17 cellular contexts compared by ENCODE assay signal in genomic region chr3:9229325-9229724, GRCh38. TPM values are rescaled to one million over a fixed set of nuclear protein-coding genes. Genes with fewer than 3 reads are reported as not detected.
DNase-seq lines count a peak whose midpoint lies in the region; ATAC-seq and TF ChIP-seq lines count a peak whose summit lies in the region.
"Had no signal": no experiment of that assay in that cellular context is flagged by ENCODE, and none has a peak within 500 bp of the region (broad histone marks: within the 10 kb centered on the region; RNA-seq: fewer than 3 reads in every experiment).

No MANE protein-coding gene starts in this region.

- H3K36me3 Mint-ChIP-seq in nephron (ENCODE audit: low read depth): no peaks in the 10 kb centered on the region
- H3K36me3 Mint-ChIP-seq: CD4-positive, alpha-beta memory T cell had no signal

- H3K4me3 ChIP-seq in testis: no peak overlapping the region
- H3K4me3 ChIP-seq: PC-9, SK-N-MC had no signal

- peaks cover 85% of the 10 kb centered on the region for H3K4me1 Mint-ChIP-seq in nephron

- no peaks in the 10 kb centered on the region for H3K36me3 ChIP-seq in testis (ENCODE audit: low read depth, missing control alignments)

- H3K4me3 Mint-ChIP-seq in nephron: no peak overlapping the region
- H3K4me3 Mint-ChIP-seq: CD4-positive, alpha-beta memory T cell had no signal

- WGBS in testis, 2 donors: 54 to 56% methylated on average over 5 to 7 of the region's 7 CpGs

- no peak for TF ChIP-seq POLR2A in testis (IDR thresholded peaks at IDR 0.05)

- H3K27ac ChIP-seq in testis: peak overlapping the region in 1 of 2 donors; percentile 50
- H3K27ac ChIP-seq: PC-9, SK-N-MC had no signal

- H3K27me3 Mint-ChIP-seq in nephron (ENCODE audit: low read depth): no peaks in the 10 kb centered on the region

- DNase-seq in left ventricle myocardium superior: no peak
- no peak for DNase-seq in Right ventricle myocardium inferior (ENCODE audit: missing footprints)
- DNase-seq in astrocyte of the hippocampus (ENCODE audit: low read depth, low spot score): peak; percentile 59
- DNase-seq in testis: peak; percentile 53
- no peak for DNase-seq in activated CD4-positive, alpha-beta T cell treated with anti-CD3 and anti-CD28 coated beads for 48 hours
- no peak for DNase-seq in AG20443 (ENCODE audit: low spot score)
- DNase-seq: CD4-positive, alpha-beta memory T cell; DMS153; GOT3; MV-4-11; NCI-H187 treated with DMSO at 0.1 percent for 48 hours; NCI-H345; NCI-H524 treated with DMSO at 0.1 percent for 48 hours had no signal

- TF ChIP-seq CTCF in nephron (IDR thresholded peaks at IDR 0.05; ENCODE audit: unreplicated experiment in 3 of 3) (no peak), testis (IDR thresholded peaks at IDR 0.05) (no peak)

- no peaks in the 10 kb centered on the region for H3K9me3 ChIP-seq in testis

- peak; percentile 41 for ATAC-seq in left ventricle myocardium superior
- no peak for ATAC-seq in Right ventricle myocardium inferior
- ATAC-seq in HG03432 (IDR thresholded peaks at IDR 0.05; ENCODE audit: unreplicated experiment): no peak

- intact Hi-C loops in left ventricle myocardium superior (cut with micrococcal nuclease): no loop called here
- intact Hi-C loops in Right ventricle myocardium inferior (cut with DNase I): no loop called here
- intact Hi-C loops in testis (cut with DNase I; ENCODE audit: low total_unique reads): no loop called here

- no peaks in the 10 kb centered on the region for H3K27me3 ChIP-seq in testis

- H3K27ac Mint-ChIP-seq in nephron: peak overlapping the region in 2 of 3 experiments; percentile 3 to 70
- H3K27ac Mint-ChIP-seq: CD4-positive, alpha-beta memory T cell had no signal

- no peaks in the 10 kb centered on the region for H3K9me3 Mint-ChIP-seq in nephron
- H3K9me3 Mint-ChIP-seq: CD4-positive, alpha-beta memory T cell had no signal

- H3K4me1 ChIP-seq in testis: peaks cover 32% of the 10 kb centered on the region

RNA-seq across cellular contexts. Expression of gene SRGAP3, which starts 20.1 kb away (rescaled TPM):
- total RNA-seq in left ventricle myocardium superior: 6.4 TPM
- 6.1 TPM for total RNA-seq in Right ventricle myocardium inferior
- 10 to 100 TPM; 58.5 to 65.9 TPM for total RNA-seq in testis
- 16.5 TPM for polyA plus RNA-seq in testis (ENCODE audit: insufficient read depth, low read depth, low replicate concordance)

Comparison
In these comparisons a context has a peak if more than half of its experiments do, and no peak if none do; other contexts are left out.
1. DNase-seq: peak in astrocyte of the hippocampus (single experiment) and testis (single experiment); none in left ventricle myocardium superior (single experiment), Right ventricle myocardium inferior (single experiment), activated CD4-positive, alpha-beta T cell treated with anti-CD3 and anti-CD28 coated beads for 48 hours (single experiment) and AG20443 (single experiment).